ENCODE assay signal across 1 cellular context in the genomic region with DNA sequence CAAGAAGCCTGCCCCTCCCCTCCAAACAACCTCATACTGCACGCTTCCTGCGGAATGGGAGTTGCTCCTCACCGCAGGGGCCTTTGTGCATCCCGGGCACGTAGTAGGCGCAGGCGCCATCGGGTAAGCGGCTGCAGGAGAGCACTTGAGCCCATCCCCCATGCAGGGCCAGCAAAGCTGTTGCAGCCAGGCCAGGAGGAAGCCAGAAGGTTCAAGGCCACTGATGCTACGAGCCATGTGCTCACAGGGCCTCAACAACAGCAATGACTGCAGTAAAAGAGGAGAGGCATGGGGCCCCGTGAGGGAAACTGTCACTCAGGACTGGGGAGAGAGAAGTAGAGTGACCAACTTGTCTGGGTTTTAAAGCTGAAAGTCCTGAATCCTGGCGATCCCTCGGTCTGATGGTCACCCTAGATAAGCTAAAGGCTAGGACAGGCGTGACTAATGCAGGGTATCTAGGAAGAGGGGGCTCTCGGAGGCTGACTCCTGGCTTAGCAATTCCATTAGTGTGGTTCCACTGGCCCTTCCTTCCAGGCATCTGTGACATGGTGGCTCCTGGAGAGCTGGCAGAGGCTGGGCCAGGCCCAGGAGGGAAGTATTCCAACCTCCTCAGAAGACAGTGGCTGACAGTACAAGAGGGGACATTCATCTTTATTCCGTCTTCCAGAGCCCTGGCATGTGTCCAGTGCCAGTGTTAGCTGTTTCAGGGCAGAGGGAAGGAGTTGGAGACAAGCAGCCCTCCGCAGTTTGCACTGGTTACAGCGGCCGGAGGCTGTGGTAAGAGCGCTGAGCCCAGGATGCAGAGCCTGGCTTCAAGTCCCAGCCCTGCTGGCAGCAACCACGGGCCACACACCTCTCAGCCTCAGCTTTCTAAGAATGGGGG.
TF ChIP-seq lines count a peak whose summit lies in the region.

No MANE protein-coding gene starts in this region.

TF ChIP-seq in HepG2, 621 proteins besides CTCF, POLR2A, EP300 and RAD21 (continued from another document and continues in another):
- TF ChIP-seq ZBTB25 (CRISPR knock-in tag; IDR thresholded peaks at IDR 0.05) (peak; percentile 91), ADNP (CRISPR knock-in tag; IDR thresholded peaks at IDR 0.05) (no peak), BCL6 (CRISPR knock-in tag; IDR thresholded peaks at IDR 0.05) (peak; percentile 90), ZNF333 (CRISPR knock-in tag; IDR thresholded peaks at IDR 0.05; ENCODE audit: borderline replicate concordance) (no peak; the same call in 1 of the 2 replicates), MLLT10 (CRISPR knock-in tag; IDR thresholded peaks at IDR 0.05) (no peak), PLRG1 (conservative IDR thresholded peaks at IDR 0.05) (no peak), TEAD3 (CRISPR knock-in tag; optimal IDR thresholded peaks at IDR 0.05; ENCODE audit: borderline replicate concordance) (peak; percentile 70), SP4 (CRISPR knock-in tag; IDR thresholded peaks at IDR 0.05) (peak; percentile 69), NPAS2 (CRISPR knock-in tag; IDR thresholded peaks at IDR 0.05; ENCODE audit: borderline replicate concordance) (peak; percentile 83; the same call in 1 of the 2 replicates), ZNF784 (CRISPR knock-in tag; IDR thresholded peaks at IDR 0.05; ENCODE audit: borderline replicate concordance) (peak; percentile 93), PCBP2 (optimal IDR thresholded peaks at IDR 0.05; ENCODE audit: low read depth, low read length, poor library complexity, severe bottlenecking) (no peak), SRSF9 (IDR thresholded peaks at IDR 0.05; ENCODE audit: borderline replicate concordance, insufficient read depth, low read depth, low read length, poor library complexity, severe bottlenecking) (no peak), SP5 (CRISPR knock-in tag; IDR thresholded peaks at IDR 0.05; ENCODE audit: borderline replicate concordance, low read depth) (peak; percentile 67; the same call in 1 of the 2 replicates), EHMT2 (IDR thresholded peaks at IDR 0.05; ENCODE audit: borderline replicate concordance, low read depth, low read length) (no peak), ZNF282 (IDR thresholded peaks at IDR 0.05; ENCODE audit: partially characterized antibody) (no peak), CENPT (CRISPR knock-in tag; IDR thresholded peaks at IDR 0.05; ENCODE audit: low read depth) (0 out of 2 replicates have a peak, but pooled peaks have one; percentile 22), ZNF879 (CRISPR knock-in tag; IDR thresholded peaks at IDR 0.05) (peak; percentile 81; the same call in 1 of the 2 replicates), ATF5 (CRISPR knock-in tag; IDR thresholded peaks at IDR 0.05; ENCODE audit: low read depth) (peak; percentile 91; the same call in 1 of the 2 replicates), ZFP36 (IDR thresholded peaks at IDR 0.05; ENCODE audit: borderline replicate concordance, low read depth, low read length, partially characterized antibody) (peak; percentile 26), ZNF530 (CRISPR knock-in tag; IDR thresholded peaks at IDR 0.05; ENCODE audit: low read depth) (no peak), GRHL1 (CRISPR knock-in tag; conservative IDR thresholded peaks at IDR 0.05) (no peak), TOPORS (CRISPR knock-in tag; IDR thresholded peaks at IDR 0.05) (peak; percentile 73; the same call in 1 of the 2 replicates), ZNF121 (CRISPR knock-in tag; IDR thresholded peaks at IDR 0.05) (peak; percentile 81), THYN1 (CRISPR knock-in tag; IDR thresholded peaks at IDR 0.05; ENCODE audit: borderline replicate concordance, low read depth) (no peak), ZNF549 (CRISPR knock-in tag; IDR thresholded peaks at IDR 0.05) (no peak), JUN (CRISPR knock-in tag; IDR thresholded peaks at IDR 0.05) (peak; percentile 85), ZIK1 (CRISPR knock-in tag; IDR thresholded peaks at IDR 0.05; ENCODE audit: borderline replicate concordance, low read depth) (peak; percentile 88; the same call in 1 of the 2 replicates), CREM (IDR thresholded peaks at IDR 0.05) (peak; percentile 74; the same call in 1 of the 2 replicates), CREM (CRISPR knock-in tag; IDR thresholded peaks at IDR 0.05) (no peak), MAF1 (CRISPR knock-in tag; IDR thresholded peaks at IDR 0.05; ENCODE audit: borderline replicate concordance) (peak; percentile 67; the same call in 1 of the 2 replicates), HNRNPUL1 (IDR thresholded peaks at IDR 0.05; ENCODE audit: low read depth, low read length) (no peak), NFATC3 (CRISPR knock-in tag; IDR thresholded peaks at IDR 0.05) (0 out of 2 replicates have a peak, but pooled peaks have one; percentile 84), KDM6A (CRISPR knock-in tag; IDR thresholded peaks at IDR 0.05; ENCODE audit: low read depth) (peak; percentile 98), STAT5B (CRISPR knock-in tag; IDR thresholded peaks at IDR 0.05) (no peak), NCOR1 (IDR thresholded peaks at IDR 0.05; ENCODE audit: borderline replicate concordance, low read length) (peak; percentile 83; the same call in 1 of the 2 replicates), ZSCAN22 (CRISPR knock-in tag; IDR thresholded peaks at IDR 0.05) (peak; percentile 70; the same call in 1 of the 2 replicates), ZNF430 (CRISPR knock-in tag; IDR thresholded peaks at IDR 0.05) (0 out of 2 replicates have a peak, but pooled peaks have one; percentile 49), KDM4B (CRISPR knock-in tag; IDR thresholded peaks at IDR 0.05) (peak; percentile 92), ZNF20 (CRISPR knock-in tag; IDR thresholded peaks at IDR 0.05) (no peak), ZNF672 (CRISPR knock-in tag; IDR thresholded peaks at IDR 0.05) (peak; percentile 85), ZNF782 (CRISPR knock-in tag; IDR thresholded peaks at IDR 0.05; ENCODE audit: borderline replicate concordance) (peak; percentile 47; the same call in 1 of the 2 replicates), KMT2B (CRISPR knock-in tag; IDR thresholded peaks at IDR 0.05) (peak; percentile 78), ZNF292 (CRISPR knock-in tag; IDR thresholded peaks at IDR 0.05; ENCODE audit: borderline replicate concordance, low read depth) (peak; percentile 88; the same call in 1 of the 2 replicates), MED13 (CRISPR knock-in tag; IDR thresholded peaks at IDR 0.05) (no peak; the same call in 1 of the 2 replicates), MIER3 (CRISPR knock-in tag; IDR thresholded peaks at IDR 0.05; ENCODE audit: borderline replicate concordance) (peak; percentile 92; the same call in 1 of the 2 replicates)
- TF ChIP-seq, protein P1, sequence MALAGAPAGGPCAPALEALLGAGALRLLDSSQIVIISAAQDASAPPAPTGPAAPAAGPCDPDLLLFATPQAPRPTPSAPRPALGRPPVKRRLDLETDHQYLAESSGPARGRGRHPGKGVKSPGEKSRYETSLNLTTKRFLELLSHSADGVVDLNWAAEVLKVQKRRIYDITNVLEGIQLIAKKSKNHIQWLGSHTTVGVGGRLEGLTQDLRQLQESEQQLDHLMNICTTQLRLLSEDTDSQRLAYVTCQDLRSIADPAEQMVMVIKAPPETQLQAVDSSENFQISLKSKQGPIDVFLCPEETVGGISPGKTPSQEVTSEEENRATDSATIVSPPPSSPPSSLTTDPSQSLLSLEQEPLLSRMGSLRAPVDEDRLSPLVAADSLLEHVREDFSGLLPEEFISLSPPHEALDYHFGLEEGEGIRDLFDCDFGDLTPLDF (CRISPR knock-in tag; IDR thresholded peaks at IDR 0.05): peak; percentile 53; the same call in 1 of the 2 replicates
- TF ChIP-seq, protein P2, sequence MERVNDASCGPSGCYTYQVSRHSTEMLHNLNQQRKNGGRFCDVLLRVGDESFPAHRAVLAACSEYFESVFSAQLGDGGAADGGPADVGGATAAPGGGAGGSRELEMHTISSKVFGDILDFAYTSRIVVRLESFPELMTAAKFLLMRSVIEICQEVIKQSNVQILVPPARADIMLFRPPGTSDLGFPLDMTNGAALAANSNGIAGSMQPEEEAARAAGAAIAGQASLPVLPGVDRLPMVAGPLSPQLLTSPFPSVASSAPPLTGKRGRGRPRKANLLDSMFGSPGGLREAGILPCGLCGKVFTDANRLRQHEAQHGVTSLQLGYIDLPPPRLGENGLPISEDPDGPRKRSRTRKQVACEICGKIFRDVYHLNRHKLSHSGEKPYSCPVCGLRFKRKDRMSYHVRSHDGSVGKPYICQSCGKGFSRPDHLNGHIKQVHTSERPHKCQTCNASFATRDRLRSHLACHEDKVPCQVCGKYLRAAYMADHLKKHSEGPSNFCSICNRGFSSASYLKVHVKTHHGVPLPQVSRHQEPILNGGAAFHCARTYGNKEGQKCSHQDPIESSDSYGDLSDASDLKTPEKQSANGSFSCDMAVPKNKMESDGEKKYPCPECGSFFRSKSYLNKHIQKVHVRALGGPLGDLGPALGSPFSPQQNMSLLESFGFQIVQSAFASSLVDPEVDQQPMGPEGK (CRISPR knock-in tag; IDR thresholded peaks at IDR 0.05): peak; percentile 71
- TF ChIP-seq, protein P3, sequence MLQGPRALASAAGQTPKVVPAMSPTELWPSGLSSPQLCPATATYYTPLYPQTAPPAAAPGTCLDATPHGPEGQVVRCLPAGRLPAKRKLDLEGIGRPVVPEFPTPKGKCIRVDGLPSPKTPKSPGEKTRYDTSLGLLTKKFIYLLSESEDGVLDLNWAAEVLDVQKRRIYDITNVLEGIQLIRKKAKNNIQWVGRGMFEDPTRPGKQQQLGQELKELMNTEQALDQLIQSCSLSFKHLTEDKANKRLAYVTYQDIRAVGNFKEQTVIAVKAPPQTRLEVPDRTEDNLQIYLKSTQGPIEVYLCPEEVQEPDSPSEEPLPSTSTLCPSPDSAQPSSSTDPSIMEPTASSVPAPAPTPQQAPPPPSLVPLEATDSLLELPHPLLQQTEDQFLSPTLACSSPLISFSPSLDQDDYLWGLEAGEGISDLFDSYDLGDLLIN (CRISPR knock-in tag; IDR thresholded peaks at IDR 0.05; ENCODE audit: borderline replicate concordance): 0 out of 2 replicates have a peak, but pooled peaks have one; percentile 31
- TF ChIP-seq, protein P4, sequence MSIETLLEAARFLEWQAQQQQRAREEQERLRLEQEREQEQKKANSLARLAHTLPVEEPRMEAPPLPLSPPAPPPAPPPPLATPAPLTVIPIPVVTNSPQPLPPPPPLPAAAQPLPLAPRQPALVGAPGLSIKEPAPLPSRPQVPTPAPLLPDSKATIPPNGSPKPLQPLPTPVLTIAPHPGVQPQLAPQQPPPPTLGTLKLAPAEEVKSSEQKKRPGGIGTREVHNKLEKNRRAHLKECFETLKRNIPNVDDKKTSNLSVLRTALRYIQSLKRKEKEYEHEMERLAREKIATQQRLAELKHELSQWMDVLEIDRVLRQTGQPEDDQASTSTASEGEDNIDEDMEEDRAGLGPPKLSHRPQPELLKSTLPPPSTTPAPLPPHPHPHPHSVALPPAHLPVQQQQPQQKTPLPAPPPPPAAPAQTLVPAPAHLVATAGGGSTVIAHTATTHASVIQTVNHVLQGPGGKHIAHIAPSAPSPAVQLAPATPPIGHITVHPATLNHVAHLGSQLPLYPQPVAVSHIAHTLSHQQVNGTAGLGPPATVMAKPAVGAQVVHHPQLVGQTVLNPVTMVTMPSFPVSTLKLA (IDR thresholded peaks at IDR 0.05): peak; percentile 96
- TF ChIP-seq, protein P5, sequence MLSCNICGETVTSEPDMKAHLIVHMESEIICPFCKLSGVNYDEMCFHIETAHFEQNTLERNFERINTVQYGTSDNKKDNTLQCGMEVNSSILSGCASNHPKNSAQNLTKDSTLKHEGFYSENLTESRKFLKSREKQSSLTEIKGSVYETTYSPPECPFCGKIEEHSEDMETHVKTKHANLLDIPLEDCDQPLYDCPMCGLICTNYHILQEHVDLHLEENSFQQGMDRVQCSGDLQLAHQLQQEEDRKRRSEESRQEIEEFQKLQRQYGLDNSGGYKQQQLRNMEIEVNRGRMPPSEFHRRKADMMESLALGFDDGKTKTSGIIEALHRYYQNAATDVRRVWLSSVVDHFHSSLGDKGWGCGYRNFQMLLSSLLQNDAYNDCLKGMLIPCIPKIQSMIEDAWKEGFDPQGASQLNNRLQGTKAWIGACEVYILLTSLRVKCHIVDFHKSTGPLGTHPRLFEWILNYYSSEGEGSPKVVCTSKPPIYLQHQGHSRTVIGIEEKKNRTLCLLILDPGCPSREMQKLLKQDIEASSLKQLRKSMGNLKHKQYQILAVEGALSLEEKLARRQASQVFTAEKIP (CRISPR knock-in tag; IDR thresholded peaks at IDR 0.05; ENCODE audit: borderline replicate concordance): no peak
